9 cellular contexts compared by ENCODE assay signal in genomic region chr17:79831367-79832210, GRCh38. TPM values are rescaled to one million over a fixed set of nuclear protein-coding genes. Genes with fewer than 3 reads are reported as not detected.
DNase-seq lines count a peak whose midpoint lies in the region; ATAC-seq and TF ChIP-seq lines count a peak whose summit lies in the region.
"Had no signal": no experiment of that assay in that cellular context is flagged by ENCODE, and none has a peak within 500 bp of the region (broad histone marks: within the 10 kb centered on the region; RNA-seq: fewer than 3 reads in every experiment).

No MANE protein-coding gene starts in this region.

- intact Hi-C loops in dendritic cell treated with granulocyte-macrophage colony-stimulating factor and Interleukin-4, amounts not matched to agents 40 ng/mL and 50 ng/mL, for 4 days (cut with micrococcal nuclease) = no loop called here
- intact Hi-C loops in stomach (cut with DNase I; ENCODE audit: low total_unique reads) = no loop called here

- peak overlapping the region; percentile 33 to 43 (median 36) for H3K4me3 ChIP-seq in stomach

- no peak for TF ChIP-seq EP300 in stomach (IDR thresholded peaks at IDR 0.05)

- peaks cover 0 to 4% (median 0%) of the 10 kb centered on the region in 3 donors for H3K27me3 ChIP-seq in stomach

- ATAC-seq in left lobe of liver (peak; percentile 73), HG02870 (IDR thresholded peaks at IDR 0.05; ENCODE audit: unreplicated experiment) (no peak)

- H3K4me1 Mint-ChIP-seq in dendritic cell treated with granulocyte-macrophage colony-stimulating factor and Interleukin-4, amounts not matched to agents 40 ng/mL and 50 ng/mL, for 4 days (ENCODE audit: low read depth) = peaks cover 90% of the 10 kb centered on the region

- no peaks in the 10 kb centered on the region for H3K9me3 ChIP-seq in stomach

- TF ChIP-seq POLR2A in stomach (IDR thresholded peaks at IDR 0.05) = no peak

- peaks cover 46 to 75% (median 73%) of the 10 kb centered on the region in 4 donors for H3K4me1 ChIP-seq in stomach

- peaks cover 9% of the 10 kb centered on the region for H3K27me3 Mint-ChIP-seq in dendritic cell treated with granulocyte-macrophage colony-stimulating factor and Interleukin-4, amounts not matched to agents 40 ng/mL and 50 ng/mL, for 4 days

- peaks cover 38% of the 10 kb centered on the region for H3K36me3 Mint-ChIP-seq in dendritic cell treated with granulocyte-macrophage colony-stimulating factor and Interleukin-4, amounts not matched to agents 40 ng/mL and 50 ng/mL, for 4 days (ENCODE audit: low read depth)

- TF ChIP-seq CTCF in stomach (IDR thresholded peaks at IDR 0.05) = no peak

- H3K27ac ChIP-seq in stomach = peak overlapping the region; percentile 74 to 86 (median 84)
- H3K27ac ChIP-seq: epithelial cell of prostate had no signal

- no peaks in the 10 kb centered on the region for H3K9me3 Mint-ChIP-seq in dendritic cell treated with granulocyte-macrophage colony-stimulating factor and Interleukin-4, amounts not matched to agents 40 ng/mL and 50 ng/mL, for 4 days

- DNase-seq in NCI-H2196 treated with DMSO at 0.1 percent for 48 hours (lab: John Stamatoyannopoulos, UW; ENCODE audit: unreplicated experiment) (peak; percentile 97), left lobe of liver (ENCODE audit: low spot score) (peak; percentile 92), stomach (peak; percentile 91), NCI-H2227 (lab: John Stamatoyannopoulos, UW; ENCODE audit: unreplicated experiment) (no peak)
- no peak for DNase-seq in activated CD4-positive, alpha-beta T cell treated with anti-CD3 and anti-CD28 coated beads for 1 hour
- no peak for DNase-seq in effector CD4-positive, alpha-beta T cell

- peaks cover 18 to 23% (median 22%) of the 10 kb centered on the region in 4 donors for H3K36me3 ChIP-seq in stomach

- H3K27ac Mint-ChIP-seq in dendritic cell treated with granulocyte-macrophage colony-stimulating factor and Interleukin-4, amounts not matched to agents 40 ng/mL and 50 ng/mL, for 4 days = peak overlapping the region; percentile 79

- peak overlapping the region; percentile 57 for H3K4me3 Mint-ChIP-seq in dendritic cell treated with granulocyte-macrophage colony-stimulating factor and Interleukin-4, amounts not matched to agents 40 ng/mL and 50 ng/mL, for 4 days

- 15 to 22% (median 16%) methylated on average over 27 to 30 of the region's 30 CpGs for WGBS in stomach, 5 donors

RNA-seq across cellular contexts. Expression of gene CBX4, which starts 7.7 kb away (rescaled TPM):
- 14.8 TPM for total RNA-seq in left lobe of liver
- 1 to 10 TPM; 1.8 to 9.8 (median 7.8) TPM for total RNA-seq in stomach
- 10 to 100 TPM in 1 of 3 donors, 1 to 10 TPM in 2; 7.6 to 10.6 (median 9.3) TPM for polyA plus RNA-seq in stomach

RNA-seq across cellular contexts. Expression of gene CBX8, which starts 34.7 kb away (rescaled TPM):
- total RNA-seq in left lobe of liver (3.7 TPM), stomach (100 to 1,000 TPM in 1 of 5 donors, 10 to 100 TPM in 1, 1 to 10 TPM in 1, not detected in 2; 2.8 to 140 (median 12.0) TPM)
- 1 to 10 TPM in 2 of 3 donors, under 1 TPM in 1; 0.76 to 3.4 (median 1.4) TPM for polyA plus RNA-seq in stomach

RNA-seq across cellular contexts. Expression of gene CBX2, which starts 53.6 kb away (rescaled TPM):
- total RNA-seq in left lobe of liver (0.75 TPM), stomach (1 to 10 TPM in 2 of 5 donors, under 1 TPM in 1, not detected in 2; under 0.01 to 1.3 (median 1.0) TPM)
- polyA plus RNA-seq in stomach = 1 to 10 TPM in 1 of 3 donors, under 1 TPM in 1, not detected in 1; 0.93 to 1.2 TPM

Comparison
In these comparisons a context has a peak if more than half of its experiments do, and no peak if none do; other contexts are left out.
1. DNase-seq: peak in NCI-H2196 treated with DMSO at 0.1 percent for 48 hours (single experiment), left lobe of liver (single experiment) and stomach (single experiment); none in NCI-H2227 (single experiment), activated CD4-positive, alpha-beta T cell treated with anti-CD3 and anti-CD28 coated beads for 1 hour (single experiment) and effector CD4-positive, alpha-beta T cell (single experiment).